15 cellular contexts compared by ENCODE assay signal in genomic region chr16:78425957-78426590, GRCh38.
DNase-seq lines count a peak whose midpoint lies in the region; ATAC-seq and TF ChIP-seq lines count a peak whose summit lies in the region.
"Had no signal": no experiment of that assay in that cellular context is flagged by ENCODE, and none has a peak within 500 bp of the region (broad histone marks: within the 10 kb centered on the region; RNA-seq: fewer than 3 reads in every experiment).

No MANE protein-coding gene starts in this region.

- no peaks in the 10 kb centered on the region for H3K27me3 Mint-ChIP-seq in T-helper 2 cell treated with Interferon-gamma antibody and Interleukin-4, amounts not matched to agents 5 μg/mL and 100 μg/mL, for 36 hours (ENCODE audit: low read depth)
- H3K27me3 Mint-ChIP-seq: CD4-positive, CD25-positive, alpha-beta regulatory T cell had no signal

- peaks cover 3% of the 10 kb centered on the region for H3K4me1 Mint-ChIP-seq in T-helper 2 cell treated with Interferon-gamma antibody and Interleukin-4, amounts not matched to agents 5 μg/mL and 100 μg/mL, for 36 hours (ENCODE audit: low read depth)

- no peak overlapping the region for H3K4me3 Mint-ChIP-seq in T-helper 2 cell treated with Interferon-gamma antibody and Interleukin-4, amounts not matched to agents 5 μg/mL and 100 μg/mL, for 36 hours
- H3K4me3 Mint-ChIP-seq: CD4-positive, CD25-positive, alpha-beta regulatory T cell; GM23338 had no signal

- intact Hi-C loops in esophagus muscularis mucosa (cut with DNase I), result no loop called here

- ATAC-seq in SK-N-SH treated with all-trans-retinoic acid at 6 μM for 48 hours, result no peak
- ATAC-seq: GM23338 had no signal

- TF ChIP-seq EP300 in SK-N-SH (IDR thresholded peaks at IDR 0.05; ENCODE audit: borderline replicate concordance in 1 of 2, low read depth in 1 of 2, low read length in 1 of 2), result no peak
- TF ChIP-seq EP300 in esophagus muscularis mucosa (IDR thresholded peaks at IDR 0.05), result no peak

- TF ChIP-seq CTCF in SK-N-SH (IDR thresholded peaks at IDR 0.05), result no peak
- TF ChIP-seq CTCF in esophagus muscularis mucosa (IDR thresholded peaks at IDR 0.05), result no peak
- no peak for TF ChIP-seq CTCF in osteoblast (IDR thresholded peaks at IDR 0.05; ENCODE audit: extremely low read depth, low read depth, low read length)

- no peak overlapping the region for H3K27ac ChIP-seq in SK-N-SH (ENCODE audit: low read depth in 2 of 2, low read length in 1 of 2)
- H3K27ac ChIP-seq in esophagus muscularis mucosa (replicated peaks in 1 of 4), result no peak overlapping the region
- no peak overlapping the region for H3K27ac ChIP-seq in osteoblast (ENCODE audit: low read depth, low read length)
- H3K27ac ChIP-seq: BLaER1 treated with 17β-estradiol and CSF1 and Interleukin-3, amounts not matched to agents 10 nM and 100 nM had no signal

- no peaks in the 10 kb centered on the region for H3K36me3 ChIP-seq in SK-N-SH (replicated peaks in 1 of 2; ENCODE audit: control insufficient read depth in 1 of 2, insufficient read depth in 2 of 2, low read length in 1 of 2)
- H3K36me3 ChIP-seq in esophagus muscularis mucosa, result no peaks in the 10 kb centered on the region
- no peaks in the 10 kb centered on the region for H3K36me3 ChIP-seq in osteoblast (ENCODE audit: insufficient read depth, low read length)

- 71% methylated on average over 6 of the region's 7 CpGs for WGBS in SK-N-SH (ENCODE audit: low lambda C conversion rate)
- WGBS in esophagus muscularis mucosa, result 76% methylated on average over 7 of the region's 7 CpGs

- TF ChIP-seq RAD21 in SK-N-SH (IDR thresholded peaks at IDR 0.05; ENCODE audit: low read length), result no peak

- no peak overlapping the region for H3K27ac Mint-ChIP-seq in T-helper 2 cell treated with Interferon-gamma antibody and Interleukin-4, amounts not matched to agents 5 μg/mL and 100 μg/mL, for 36 hours
- H3K27ac Mint-ChIP-seq: CD4-positive, CD25-positive, alpha-beta regulatory T cell; GM23338 had no signal

- TF ChIP-seq POLR2A in esophagus muscularis mucosa (IDR thresholded peaks at IDR 0.05; ENCODE audit: low read depth), result no peak

- H3K9ac ChIP-seq in SK-N-SH, result no peak overlapping the region
- H3K9ac ChIP-seq: BLaER1 treated with 17β-estradiol and CSF1 and Interleukin-3, amounts not matched to agents 10 nM and 100 nM had no signal

- H3F3A ChIP-seq in SK-N-SH (replicated peaks; ENCODE audit: insufficient read depth), result no peaks in the 10 kb centered on the region

- H3K36me3 Mint-ChIP-seq in T-helper 2 cell treated with Interferon-gamma antibody and Interleukin-4, amounts not matched to agents 5 μg/mL and 100 μg/mL, for 36 hours (ENCODE audit: low read depth), result no peaks in the 10 kb centered on the region

- H3K4me1 ChIP-seq in SK-N-SH (ENCODE audit: control insufficient read depth in 1 of 2, insufficient read depth in 2 of 2, low read depth in 1 of 2, low read length in 1 of 2) (no peaks in the 10 kb centered on the region; a peak in 1 of 4 replicates), esophagus muscularis mucosa (no peaks in the 10 kb centered on the region), osteoblast (ENCODE audit: insufficient read depth, low read length) (no peaks in the 10 kb centered on the region)

- H3K9me3 ChIP-seq in SK-N-SH, result no peaks in the 10 kb centered on the region
- H3K9me3 ChIP-seq in esophagus muscularis mucosa, result no peaks in the 10 kb centered on the region
- no peaks in the 10 kb centered on the region for H3K9me3 ChIP-seq in osteoblast (ENCODE audit: low read depth, low read length)
- H3K9me3 ChIP-seq: BLaER1 treated with 17β-estradiol and CSF1 and Interleukin-3, amounts not matched to agents 10 nM and 100 nM had no signal

- no peak overlapping the region for H2AFZ ChIP-seq in SK-N-SH (ENCODE audit: low read depth)
- H2AFZ ChIP-seq in osteoblast (ENCODE audit: low read length), result no peak overlapping the region
- H2AFZ ChIP-seq: GM23338 had no signal

- no peaks in the 10 kb centered on the region for H3K9me2 ChIP-seq in SK-N-SH

- no peaks in the 10 kb centered on the region for H3K79me2 ChIP-seq in SK-N-SH (ENCODE audit: insufficient read depth)
- no peaks in the 10 kb centered on the region for H3K79me2 ChIP-seq in osteoblast (ENCODE audit: insufficient read depth, low read length)

- CTCF ChIA-PET in SK-N-SH (lab: Yijun Ruan, JAX), result interaction anchor here (0.9 to 1.2 kb wide), 4 partner anchors 10 to 345 kb away, joined by 3 to 4 read pairs (median 3); no protein-coding TSS in a partner anchor

- no peaks in the 10 kb centered on the region for H3K27me3 ChIP-seq in SK-N-SH (ENCODE audit: insufficient read depth)
- H3K27me3 ChIP-seq in esophagus muscularis mucosa, result no peaks in the 10 kb centered on the region
- no peaks in the 10 kb centered on the region for H3K27me3 ChIP-seq in osteoblast (ENCODE audit: insufficient read depth, low read length)
- H3K27me3 ChIP-seq: BLaER1 treated with 17β-estradiol and CSF1 and Interleukin-3, amounts not matched to agents 10 nM and 100 nM had no signal

- POLR2A ChIA-PET in SK-N-SH (lab: Yijun Ruan, JAX), result interaction anchor here (0.8 kb wide), 1 partner anchor 50 kb away, joined by 4 read pairs; no protein-coding TSS in a partner anchor

- no peak overlapping the region for H3K4me2 ChIP-seq in SK-N-SH
- H3K4me2 ChIP-seq in osteoblast (ENCODE audit: insufficient read depth, low read length), result no peak overlapping the region
- H3K4me2 ChIP-seq: BLaER1 treated with 17β-estradiol and CSF1 and Interleukin-3, amounts not matched to agents 10 nM and 100 nM; GM23338 had no signal

- DNase-seq in SK-N-SH (peak; percentile 19), NCI-H82 treated with DMSO at 0.1 percent for 48 hours (lab: John Stamatoyannopoulos, UW; ENCODE audit: unreplicated experiment) (peak; percentile 5), esophagus muscularis mucosa (ENCODE audit: extremely low spot score) (peak; percentile 62), osteoblast (ENCODE audit: insufficient read length, low spot score, missing footprints) (peak; percentile 29), NCI-H226 (no peak), HUDEP-2 (lab: John Stamatoyannopoulos, UW; ENCODE audit: unreplicated experiment in 76 of 76) (no peak)
- DNase-seq in T-helper 2 cell treated with Interferon-gamma antibody and Interleukin-4, amounts not matched to agents 5 μg/mL and 100 μg/mL, for 36 hours (ENCODE audit: low spot score), result no peak
- DNase-seq: 8988T; ACHN; CD4-positive, CD25-positive, alpha-beta regulatory T cell; DMS53; H7 had no signal

- H3K4me3 ChIP-seq in SK-N-SH (ENCODE audit: low read depth in 2 of 2, low read length in 1 of 2) (no peak overlapping the region), esophagus muscularis mucosa (no peak overlapping the region), osteoblast (ENCODE audit: insufficient read depth, low read length) (no peak overlapping the region)
- H3K4me3 ChIP-seq: BLaER1 treated with 17β-estradiol and CSF1 and Interleukin-3, amounts not matched to agents 10 nM and 100 nM; GM23338 had no signal

- no peaks in the 10 kb centered on the region for H4K20me1 ChIP-seq in SK-N-SH (ENCODE audit: insufficient read depth)
- no peaks in the 10 kb centered on the region for H4K20me1 ChIP-seq in osteoblast (ENCODE audit: insufficient read depth, low read length)
- H4K20me1 ChIP-seq: BLaER1 treated with 17β-estradiol and CSF1 and Interleukin-3, amounts not matched to agents 10 nM and 100 nM had no signal

- no peaks in the 10 kb centered on the region for H3K9me3 Mint-ChIP-seq in T-helper 2 cell treated with Interferon-gamma antibody and Interleukin-4, amounts not matched to agents 5 μg/mL and 100 μg/mL, for 36 hours
- H3K9me3 Mint-ChIP-seq: GM23338 had no signal

TF ChIP-seq in SK-N-SH, 30 proteins besides CTCF, POLR2A, EP300 and RAD21:
- no peak for TF ChIP-seq YY1 (IDR thresholded peaks at IDR 0.05; ENCODE audit: low read depth)
- no peak for TF ChIP-seq SMC3 (IDR thresholded peaks at IDR 0.05; ENCODE audit: low read depth, low read length)
- TF ChIP-seq RXRA (IDR thresholded peaks at IDR 0.05; ENCODE audit: borderline replicate concordance, low read depth), result no peak
- no peak for TF ChIP-seq FOSL2 (IDR thresholded peaks at IDR 0.05; ENCODE audit: borderline replicate concordance, low read depth)
- TF ChIP-seq NFIC (IDR thresholded peaks at IDR 0.05; ENCODE audit: borderline replicate concordance), result no peak
- no peak for TF ChIP-seq POLR2AphosphoS5 (IDR thresholded peaks at IDR 0.05; ENCODE audit: low read depth, low read length)
- no peak for TF ChIP-seq MXI1 (IDR thresholded peaks at IDR 0.05; ENCODE audit: low read depth, low read length)
- 0 out of 2 replicates have a peak, but pooled peaks have one; percentile 8 for TF ChIP-seq GATA2 (CRISPR knock-in tag; IDR thresholded peaks at IDR 0.05)
- TF ChIP-seq FOXM1 (IDR thresholded peaks at IDR 0.05; ENCODE audit: low read depth), result no peak

TF ChIP-seq in SK-N-SH treated with all-trans-retinoic acid at 6 μM for 48 hours, 23 proteins besides CTCF, POLR2A, EP300 and RAD21 (continues in another document):
- TF ChIP-seq GLIS3 (CRISPR knock-in tag; IDR thresholded peaks at IDR 0.05), result no peak
- no peak for TF ChIP-seq ZNF8 (CRISPR knock-in tag; IDR thresholded peaks at IDR 0.05)
- no peak for TF ChIP-seq PATZ1 (CRISPR knock-in tag; IDR thresholded peaks at IDR 0.05; ENCODE audit: borderline replicate concordance)
- no peak for TF ChIP-seq CSRNP3 (CRISPR knock-in tag; IDR thresholded peaks at IDR 0.05)

Comparison
In these comparisons a context has a peak if more than half of its experiments do, and no peak if none do; other contexts are left out.
1. DNase-seq: peak in SK-N-SH (single experiment), NCI-H82 treated with DMSO at 0.1 percent for 48 hours (single experiment), esophagus muscularis mucosa (single experiment) and osteoblast (single experiment); none in NCI-H226 (single experiment), T-helper 2 cell treated with Interferon-gamma antibody and Interleukin-4, amounts not matched to agents 5 μg/mL and 100 μg/mL, for 36 hours (single experiment) and HUDEP-2 (0 of 76).